20 cellular contexts compared by ENCODE assay signal in the genomic region with DNA sequence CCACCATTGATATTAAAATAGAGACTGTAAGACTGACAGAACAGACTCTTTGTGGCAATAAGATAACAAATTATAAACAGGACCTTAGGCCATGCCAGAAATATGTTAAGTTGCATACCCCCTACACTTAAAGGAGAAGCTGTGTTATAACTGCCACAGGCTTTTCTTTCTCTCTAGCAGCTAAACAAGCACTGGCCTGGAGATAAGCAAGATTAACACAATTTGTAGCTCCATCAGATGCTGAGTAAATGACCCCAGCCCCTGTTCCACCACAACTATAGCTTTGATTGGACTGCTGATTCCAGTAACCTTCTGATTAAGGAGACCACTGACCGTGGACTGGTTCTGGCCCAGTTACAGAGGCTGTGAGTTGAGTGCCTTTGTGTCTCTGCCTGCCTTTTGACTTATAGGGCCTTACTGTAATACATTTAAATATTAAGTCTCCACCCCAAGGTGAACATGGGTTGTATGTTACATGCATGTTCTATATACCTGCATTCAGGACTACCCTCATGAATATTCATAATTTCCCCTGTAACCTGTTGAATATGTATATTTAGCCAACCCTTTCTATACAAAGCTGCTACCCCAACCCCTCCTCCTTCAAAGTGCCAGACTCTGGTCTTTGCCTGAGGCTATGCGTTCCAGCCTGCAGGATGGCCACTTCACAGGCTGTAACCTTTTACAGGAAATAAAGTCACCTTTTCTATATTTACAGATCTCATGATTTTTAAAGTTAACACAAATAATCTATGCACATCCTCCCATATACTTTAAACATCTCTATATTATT. TPM values are rescaled to one million over a fixed set of nuclear protein-coding genes. Genes with fewer than 3 reads are reported as not detected.
"Had no signal": no experiment of that assay in that cellular context is flagged by ENCODE, and none has a peak within 500 bp of the region (broad histone marks: within the 10 kb centered on the region; RNA-seq: fewer than 3 reads in every experiment).

No MANE protein-coding gene starts in this region.

- H3K36me3 ChIP-seq: sigmoid colon, spleen, upper lobe of left lung had no signal

- FAIRE-seq: keratinocyte had no signal

- H3K27ac ChIP-seq: hepatocyte, sigmoid colon, spleen, testis, upper lobe of left lung had no signal

- H3K4me3 ChIP-seq: hepatocyte, sigmoid colon, spleen, testis, upper lobe of left lung had no signal

- H3K27me3 ChIP-seq: sigmoid colon, testis, upper lobe of left lung had no signal

- H3K4me1 ChIP-seq: sigmoid colon, spleen, testis, upper lobe of left lung had no signal

- DNase-seq: activated CD4-positive, alpha-beta T cell treated with anti-CD3 and anti-CD28 coated beads, Interleukin-2, amount 10 ng/mL, durations not matched to agents 24 days and 14 days; activated CD8-positive, alpha-beta T cell treated with anti-CD3 and anti-CD28 coated beads for 36 hours; activated naive CD4-positive, alpha-beta T cell treated with Interleukin-2 at 50 U/mL for 16 hours; activated naive CD8-positive, alpha-beta T cell treated with anti-CD3 and anti-CD28 coated beads, Interleukin-2, amount 10 ng/mL, durations not matched to agents 7 days and 5 days; activated T-cell treated with anti-CD3 and anti-CD28 coated beads, Interleukin-2, amount 50 U/mL, for 1 hour; amygdala; caudate nucleus; effector memory CD8-positive, alpha-beta T cell; foreskin fibroblast; mammary epithelial cell; naive thymus-derived CD8-positive, alpha-beta T cell; sigmoid colon; spleen; stimulated activated CD4-positive, alpha-beta T cell treated with anti-CD3 and anti-CD28 coated beads, Interleukin-4, amount 100 ng/mL, for 4 hours; T-cell; T-helper 9 cell; testis; upper lobe of left lung had no signal

RNA-seq across cellular contexts. Expression of gene UNC5B, which starts 10.3 kb away (rescaled TPM):
- total RNA-seq: naive thymus-derived CD8-positive, alpha-beta T cell had no signal
